19 cellular contexts compared by ENCODE assay signal in the genomic region with DNA sequence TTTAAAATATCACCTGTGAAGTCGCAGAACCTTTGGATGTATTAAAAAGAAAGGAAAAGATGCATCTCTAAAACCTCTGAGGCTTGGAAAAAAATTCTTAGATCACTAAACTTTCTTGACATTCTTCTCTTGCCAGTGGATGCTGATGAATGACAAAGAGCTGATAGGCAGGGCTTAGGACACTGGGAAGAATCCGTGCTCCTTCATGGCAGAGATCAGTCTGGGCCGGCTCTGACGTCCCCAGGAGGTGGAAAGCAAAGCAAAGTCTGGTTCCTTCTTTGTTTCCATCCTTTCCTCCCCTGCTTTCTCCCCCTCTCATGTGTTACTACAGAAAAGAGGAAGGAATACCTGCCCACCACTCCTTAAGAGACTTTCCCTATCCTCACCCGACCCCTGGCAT.
DNase-seq lines count a peak whose midpoint lies in the region; ATAC-seq and TF ChIP-seq lines count a peak whose summit lies in the region.
"Had no signal": no experiment of that assay in that cellular context is flagged by ENCODE, and none has a peak within 500 bp of the region (broad histone marks: within the 10 kb centered on the region; RNA-seq: fewer than 3 reads in every experiment).

No MANE protein-coding gene starts in this region.

- H3F3A ChIP-seq in GM23338 (replicated peaks; ENCODE audit: low read depth) = no peaks in the 10 kb centered on the region

- peaks cover 2% of the 10 kb centered on the region; the same call in 1 of the 3 replicates for H3K4me1 Mint-ChIP-seq in GM23338
- peaks cover 4% of the 10 kb centered on the region for H3K4me1 Mint-ChIP-seq in WTC11
- peaks cover 6% of the 10 kb centered on the region for H3K4me1 Mint-ChIP-seq in activated CD8-positive, alpha-beta T cell treated with anti-CD3 and anti-CD28 coated beads, Interleukin-2, amount 10 ng/mL, durations not matched to agents 7 days and 5 days (ENCODE audit: low read depth)
- H3K4me1 Mint-ChIP-seq: B cell had no signal

- no peak for TF ChIP-seq CTCF in GM23338 (conservative IDR thresholded peaks at IDR 0.05; ENCODE audit: low read depth in 2 of 2)
- TF ChIP-seq CTCF in WTC11 (IDR thresholded peaks at IDR 0.05) = no peak

- no peak overlapping the region for H3K4me2 ChIP-seq in GM23338
- H3K4me2 ChIP-seq: A549; BLaER1 treated with 17β-estradiol and CSF1 and Interleukin-3, amounts not matched to agents 10 nM and 100 nM had no signal

- CTCF ChIA-PET in WTC11 (lab: Charles Lee) = interaction anchor here (0.9 to 2.1 kb wide), 5 partner anchors 9 to 250 kb away, joined by 4 to 12 read pairs (median 7); no protein-coding TSS in a partner anchor
- CTCF ChIA-PET in activated CD8-positive, alpha-beta T cell treated with anti-CD3 and anti-CD28 coated beads, Interleukin-2, amount 10 ng/mL, durations not matched to agents 7 days and 5 days (lab: Charles Lee) = interaction anchor here (1.0 to 11.0 kb wide), 6 partner anchors 16 to 261 kb away, joined by 3 to 108 read pairs (median 8); partner anchors contain the start of gene PFKFB3

- POLR2A ChIA-PET in WTC11 (lab: Charles Lee) = no interaction called here
- POLR2A ChIA-PET in activated CD8-positive, alpha-beta T cell treated with anti-CD3 and anti-CD28 coated beads, Interleukin-2, amount 10 ng/mL, durations not matched to agents 7 days and 5 days (lab: Charles Lee) = no interaction called here

- no peaks in the 10 kb centered on the region for H3K4me1 ChIP-seq in GM23338 (ENCODE audit: insufficient read depth)
- H3K4me1 ChIP-seq: A549; BLaER1 treated with 17β-estradiol and CSF1 and Interleukin-3, amounts not matched to agents 10 nM and 100 nM; Caco-2 had no signal

- no peak overlapping the region for H3K4me3 ChIP-seq in GM23338
- H3K4me3 ChIP-seq: A549; BLaER1 treated with 17β-estradiol and CSF1 and Interleukin-3, amounts not matched to agents 10 nM and 100 nM; GM12878 had no signal

- no peaks in the 10 kb centered on the region; the same call in 2 of the 3 replicates for H3K9me3 Mint-ChIP-seq in GM23338
- H3K9me3 Mint-ChIP-seq in WTC11 = peaks cover 10% of the 10 kb centered on the region
- H3K9me3 Mint-ChIP-seq in activated CD8-positive, alpha-beta T cell treated with anti-CD3 and anti-CD28 coated beads, Interleukin-2, amount 10 ng/mL, durations not matched to agents 7 days and 5 days (ENCODE audit: insufficient read depth) = no peaks in the 10 kb centered on the region
- H3K9me3 Mint-ChIP-seq: CD4-positive, alpha-beta T cell; CD8-positive, alpha-beta T cell had no signal

- peak; percentile 80 for ATAC-seq in GM23338
- ATAC-seq in WTC11 = peak; percentile 71
- ATAC-seq in activated CD8-positive, alpha-beta T cell treated with anti-CD3 and anti-CD28 coated beads, Interleukin-2, amount 10 ng/mL, durations not matched to agents 7 days and 5 days = no peak
- no peak for ATAC-seq in GM18907 (IDR thresholded peaks at IDR 0.05; ENCODE audit: unreplicated experiment)
- ATAC-seq: CD8-positive, alpha-beta T cell; GM12878 had no signal

- H3K27me3 Mint-ChIP-seq in GM23338 (ENCODE audit: insufficient read depth, low read depth, poor library complexity) = peaks cover 2% of the 10 kb centered on the region
- no peaks in the 10 kb centered on the region for H3K27me3 Mint-ChIP-seq in WTC11 (ENCODE audit: low read depth)
- H3K27me3 Mint-ChIP-seq in activated CD8-positive, alpha-beta T cell treated with anti-CD3 and anti-CD28 coated beads, Interleukin-2, amount 10 ng/mL, durations not matched to agents 7 days and 5 days (ENCODE audit: low read depth) = no peaks in the 10 kb centered on the region
- H3K27me3 Mint-ChIP-seq: CD4-positive, alpha-beta T cell had no signal

- no peaks in the 10 kb centered on the region for H3K36me3 ChIP-seq in GM23338 (ENCODE audit: insufficient read depth)
- H3K36me3 ChIP-seq: BLaER1 treated with 17β-estradiol and CSF1 and Interleukin-3, amounts not matched to agents 10 nM and 100 nM had no signal

- no peak overlapping the region for H2AFZ ChIP-seq in GM23338

- H3K36me3 Mint-ChIP-seq in GM23338 (ENCODE audit: low read depth) (no peaks in the 10 kb centered on the region), WTC11 (no peaks in the 10 kb centered on the region)
- H3K36me3 Mint-ChIP-seq in activated CD8-positive, alpha-beta T cell treated with anti-CD3 and anti-CD28 coated beads, Interleukin-2, amount 10 ng/mL, durations not matched to agents 7 days and 5 days (ENCODE audit: low read depth) = peaks cover 12% of the 10 kb centered on the region

- peak; percentile 52 for DNase-seq in GM23338 (ENCODE audit: low spot score)
- no peak for DNase-seq in WTC11 (ENCODE audit: low spot score)
- DNase-seq in iPS-NIHi11 (ENCODE audit: low spot score) = peak; percentile 35
- no peak for DNase-seq in GM03348 (ENCODE audit: low spot score)
- DNase-seq in activated CD8-positive, alpha-beta T cell treated with anti-CD3 and anti-CD28 coated beads, Interleukin-2, amount 10 ng/mL, durations not matched to agents 7 days and 5 days = no peak
- DNase-seq: AML-193; Calu3; CD4-positive, alpha-beta T cell; CD8-positive, alpha-beta T cell; DMS79 treated with DMSO at 0.1 percent for 48 hours; GF-D8 had no signal

- peaks cover 7% of the 10 kb centered on the region for H3K9me2 ChIP-seq in GM23338 (ENCODE audit: insufficient read depth)

- H3K27ac Mint-ChIP-seq in GM23338 (no peak overlapping the region), WTC11 (no peak overlapping the region)
- H3K27ac Mint-ChIP-seq in activated CD8-positive, alpha-beta T cell treated with anti-CD3 and anti-CD28 coated beads, Interleukin-2, amount 10 ng/mL, durations not matched to agents 7 days and 5 days = no peak overlapping the region
- H3K27ac Mint-ChIP-seq: B cell; CD4-positive, alpha-beta T cell; CD8-positive, alpha-beta T cell had no signal

- no peaks in the 10 kb centered on the region for H4K20me1 ChIP-seq in GM23338 (replicated peaks; ENCODE audit: insufficient read depth)
- H4K20me1 ChIP-seq: BLaER1 treated with 17β-estradiol and CSF1 and Interleukin-3, amounts not matched to agents 10 nM and 100 nM had no signal

- no peaks in the 10 kb centered on the region for H3K27me3 ChIP-seq in GM23338 (ENCODE audit: insufficient read depth)
- H3K27me3 ChIP-seq: BLaER1 treated with 17β-estradiol and CSF1 and Interleukin-3, amounts not matched to agents 10 nM and 100 nM had no signal

- no peak overlapping the region for H3K27ac ChIP-seq in GM23338 (ENCODE audit: low read depth)
- H3K27ac ChIP-seq: 22Rv1; A549; BLaER1 treated with 17β-estradiol and CSF1 and Interleukin-3, amounts not matched to agents 10 nM and 100 nM; C4-2B had no signal

- H3K79me2 ChIP-seq in GM23338 (replicated peaks; ENCODE audit: insufficient read depth) = no peaks in the 10 kb centered on the region

- H3K4me3 Mint-ChIP-seq in GM23338 (no peak overlapping the region), WTC11 (no peak overlapping the region)
- H3K4me3 Mint-ChIP-seq in activated CD8-positive, alpha-beta T cell treated with anti-CD3 and anti-CD28 coated beads, Interleukin-2, amount 10 ng/mL, durations not matched to agents 7 days and 5 days = no peak overlapping the region
- H3K4me3 Mint-ChIP-seq: B cell; CD4-positive, alpha-beta T cell; CD8-positive, alpha-beta T cell had no signal

TF ChIP-seq in GM23338, 12 proteins besides CTCF, POLR2A, EP300 and RAD21 (continues in another document):
- TF ChIP-seq REST (IDR thresholded peaks at IDR 0.05; ENCODE audit: unreplicated experiment) = no peak

TF ChIP-seq in WTC11, 78 proteins besides CTCF, POLR2A, EP300 and RAD21 (continues in another document):
- TF ChIP-seq, protein P1, sequence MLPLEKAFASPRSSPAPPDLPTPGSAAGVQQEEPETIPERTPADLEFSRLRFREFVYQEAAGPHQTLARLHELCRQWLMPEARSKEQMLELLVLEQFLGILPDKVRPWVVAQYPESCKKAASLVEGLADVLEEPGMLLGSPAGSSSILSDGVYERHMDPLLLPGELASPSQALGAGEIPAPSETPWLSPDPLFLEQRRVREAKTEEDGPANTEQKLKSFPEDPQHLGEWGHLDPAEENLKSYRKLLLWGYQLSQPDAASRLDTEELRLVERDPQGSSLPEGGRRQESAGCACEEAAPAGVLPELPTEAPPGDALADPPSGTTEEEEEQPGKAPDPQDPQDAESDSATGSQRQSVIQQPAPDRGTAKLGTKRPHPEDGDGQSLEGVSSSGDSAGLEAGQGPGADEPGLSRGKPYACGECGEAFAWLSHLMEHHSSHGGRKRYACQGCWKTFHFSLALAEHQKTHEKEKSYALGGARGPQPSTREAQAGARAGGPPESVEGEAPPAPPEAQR (CRISPR knock-in tag; IDR thresholded peaks at IDR 0.05) = no peak
- TF ChIP-seq HMGXB4 (CRISPR knock-in tag; IDR thresholded peaks at IDR 0.05) (no peak), ESRRA (CRISPR knock-in tag; IDR thresholded peaks at IDR 0.05; ENCODE audit: borderline replicate concordance) (no peak), SOX15 (CRISPR knock-in tag; IDR thresholded peaks at IDR 0.05) (no peak), NFE2L1 (CRISPR knock-in tag; IDR thresholded peaks at IDR 0.05) (no peak)
- TF ChIP-seq, protein P2, sequence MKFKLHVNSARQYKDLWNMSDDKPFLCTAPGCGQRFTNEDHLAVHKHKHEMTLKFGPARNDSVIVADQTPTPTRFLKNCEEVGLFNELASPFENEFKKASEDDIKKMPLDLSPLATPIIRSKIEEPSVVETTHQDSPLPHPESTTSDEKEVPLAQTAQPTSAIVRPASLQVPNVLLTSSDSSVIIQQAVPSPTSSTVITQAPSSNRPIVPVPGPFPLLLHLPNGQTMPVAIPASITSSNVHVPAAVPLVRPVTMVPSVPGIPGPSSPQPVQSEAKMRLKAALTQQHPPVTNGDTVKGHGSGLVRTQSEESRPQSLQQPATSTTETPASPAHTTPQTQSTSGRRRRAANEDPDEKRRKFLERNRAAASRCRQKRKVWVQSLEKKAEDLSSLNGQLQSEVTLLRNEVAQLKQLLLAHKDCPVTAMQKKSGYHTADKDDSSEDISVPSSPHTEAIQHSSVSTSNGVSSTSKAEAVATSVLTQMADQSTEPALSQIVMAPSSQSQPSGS (CRISPR knock-in tag; IDR thresholded peaks at IDR 0.05; ENCODE audit: borderline replicate concordance, low read depth) = no peak

Comparison
In these comparisons a context has a peak if more than half of its experiments do, and no peak if none do; other contexts are left out.
1. ATAC-seq: peak in GM23338 (single experiment) and WTC11 (single experiment); none in activated CD8-positive, alpha-beta T cell treated with anti-CD3 and anti-CD28 coated beads, Interleukin-2, amount 10 ng/mL, durations not matched to agents 7 days and 5 days (single experiment) and GM18907 (single experiment).
2. DNase-seq: peak in GM23338 (single experiment) and iPS-NIHi11 (single experiment); none in WTC11 (single experiment), GM03348 (single experiment) and activated CD8-positive, alpha-beta T cell treated with anti-CD3 and anti-CD28 coated beads, Interleukin-2, amount 10 ng/mL, durations not matched to agents 7 days and 5 days (single experiment).